Comparison of ENCODE assay signal across 8 cellular contexts in the genomic region with DNA sequence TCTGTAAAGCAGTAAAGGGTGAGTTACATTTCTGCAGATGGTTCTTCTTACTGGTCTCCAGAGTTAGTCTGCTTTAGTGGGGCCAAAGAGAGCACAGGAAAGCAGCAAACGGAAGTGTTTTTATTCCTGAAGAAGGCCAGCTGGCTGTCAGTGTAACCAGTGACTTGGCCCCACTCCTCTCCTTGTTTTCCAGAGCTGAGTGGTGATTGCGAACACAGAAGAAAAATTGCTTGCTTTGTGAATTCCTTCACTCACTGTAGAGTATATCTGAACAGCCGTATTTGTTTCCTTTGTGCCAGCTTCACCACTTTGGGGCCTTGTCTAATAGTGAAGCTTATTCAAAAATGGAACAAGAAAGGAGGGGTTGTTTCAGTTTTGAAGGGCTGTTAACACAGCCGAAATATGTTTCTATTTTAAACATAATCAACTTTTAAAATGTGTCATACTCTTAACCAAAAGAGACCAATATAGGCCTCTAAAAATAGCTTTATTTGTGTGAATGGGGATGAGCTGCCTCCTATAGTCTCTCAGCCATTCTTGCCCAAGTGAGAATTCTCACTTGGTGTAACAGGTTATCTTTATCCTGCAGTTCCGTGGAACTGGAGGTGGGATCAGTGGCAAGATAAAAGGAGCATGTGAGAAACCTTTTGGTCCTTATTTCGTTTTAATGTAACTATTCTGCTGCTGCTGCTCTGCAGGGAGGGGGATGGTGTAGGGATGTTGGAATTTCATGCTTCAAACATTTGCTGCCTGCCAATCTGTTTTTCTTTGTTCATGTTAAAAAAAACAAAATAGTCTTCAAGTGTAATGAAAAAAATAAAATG.
DNase-seq lines count a peak whose midpoint lies in the region; ATAC-seq lines count a peak whose summit lies in the region.

No MANE protein-coding gene starts in this region.

- H3K4me3 Mint-ChIP-seq in stimulated activated effector memory CD8-positive, alpha-beta T cell treated with anti-CD3 and anti-CD28 coated beads, Interleukin-12 subunit alpha, Interleukin-12 subunit beta, amount 100 ng/mL, for 72 hours: no peak overlapping the region

- H3K36me3 Mint-ChIP-seq in stimulated activated effector memory CD8-positive, alpha-beta T cell treated with anti-CD3 and anti-CD28 coated beads, Interleukin-12 subunit alpha, Interleukin-12 subunit beta, amount 100 ng/mL, for 72 hours: no peaks in the 10 kb centered on the region

- no peaks in the 10 kb centered on the region for H3K9me3 Mint-ChIP-seq in stimulated activated effector memory CD8-positive, alpha-beta T cell treated with anti-CD3 and anti-CD28 coated beads, Interleukin-12 subunit alpha, Interleukin-12 subunit beta, amount 100 ng/mL, for 72 hours

- ATAC-seq in GM19328 (IDR thresholded peaks at IDR 0.05; ENCODE audit: unreplicated experiment) (peak; percentile 92), HG02970 (IDR thresholded peaks at IDR 0.05; ENCODE audit: low FRiP score, unreplicated experiment) (peak; percentile 93)
- peak; percentile 94 for ATAC-seq in stimulated activated effector memory CD8-positive, alpha-beta T cell treated with anti-CD3 and anti-CD28 coated beads, Interleukin-12 subunit alpha, Interleukin-12 subunit beta, amount 100 ng/mL, for 72 hours

- peak overlapping the region; percentile 38 for H3K27ac Mint-ChIP-seq in stimulated activated effector memory CD8-positive, alpha-beta T cell treated with anti-CD3 and anti-CD28 coated beads, Interleukin-12 subunit alpha, Interleukin-12 subunit beta, amount 100 ng/mL, for 72 hours

- DNase-seq in epidermal melanocyte (ENCODE audit: insufficient read length, low spot score) (peak; percentile 42), NCI-H446 (lab: John Stamatoyannopoulos, UW) (no peak), SKM-1 (lab: John Stamatoyannopoulos, UW; ENCODE audit: unreplicated experiment) (no peak), NCI-H226 (no peak), NCI-H1694 treated with DMSO at 0.1 percent for 48 hours (lab: John Stamatoyannopoulos, UW) (no peak)
- DNase-seq in stimulated activated effector memory CD8-positive, alpha-beta T cell treated with anti-CD3 and anti-CD28 coated beads, Interleukin-12 subunit alpha, Interleukin-12 subunit beta, amount 100 ng/mL, for 72 hours (ENCODE audit: low spot score in 2 of 2): peak in 1 of 2 donors; percentile 55

- H3K4me1 Mint-ChIP-seq in stimulated activated effector memory CD8-positive, alpha-beta T cell treated with anti-CD3 and anti-CD28 coated beads, Interleukin-12 subunit alpha, Interleukin-12 subunit beta, amount 100 ng/mL, for 72 hours: peaks cover 9% of the 10 kb centered on the region
